11 cellular contexts compared by ENCODE assay signal in the genomic region with DNA sequence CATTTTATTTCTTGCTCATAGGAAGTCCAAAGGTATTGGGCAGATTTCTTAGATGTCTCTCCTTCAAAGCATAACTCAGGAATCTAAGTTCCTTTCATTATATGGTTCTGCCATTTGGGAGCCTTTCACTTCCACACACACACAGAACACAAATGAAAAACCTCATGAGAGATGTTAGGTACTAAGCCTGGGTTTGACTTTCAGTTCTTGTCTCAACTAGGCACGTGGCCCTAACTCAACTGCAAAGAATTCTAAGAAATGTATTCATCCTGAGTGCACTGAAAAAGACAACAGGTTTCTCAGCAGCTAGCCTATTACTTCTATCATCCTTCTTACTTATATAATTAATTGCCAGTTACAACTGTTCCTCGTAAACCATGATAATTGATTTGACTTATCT.
A peak's percentile ranks its signal among the peaks of the same experiment; 100 is the strongest.
DNase-seq lines count a peak whose midpoint lies in the region; ATAC-seq and TF ChIP-seq lines count a peak whose summit lies in the region.
"Had no signal": no experiment of that assay in that cellular context is flagged by ENCODE, and none has a peak within 500 bp of the region (broad histone marks: within the 10 kb centered on the region; RNA-seq: fewer than 3 reads in every experiment).

No MANE protein-coding gene starts in this region.

- H3K4me1 ChIP-seq in DND-41 (ENCODE audit: insufficient read depth, low read length): peaks cover 32% of the 10 kb centered on the region
- H3K4me1 ChIP-seq in uterus: no peaks in the 10 kb centered on the region
- H3K4me1 ChIP-seq: Caco-2, tibial nerve had no signal

- H3K27me3 ChIP-seq in DND-41 (ENCODE audit: insufficient read depth, low read length, poor library complexity) (no peaks in the 10 kb centered on the region), uterus (no peaks in the 10 kb centered on the region)
- H3K27me3 ChIP-seq: neutrophil, tibial nerve had no signal

- H3K36me3 ChIP-seq in DND-41 (ENCODE audit: insufficient read depth, low read length): no peaks in the 10 kb centered on the region
- no peaks in the 10 kb centered on the region for H3K36me3 ChIP-seq in uterus
- H3K36me3 ChIP-seq: neutrophil, tibial nerve had no signal

- H3K79me2 ChIP-seq in DND-41 (ENCODE audit: insufficient read depth, low read length): no peaks in the 10 kb centered on the region

- TF ChIP-seq POLR2A in uterus (IDR thresholded peaks at IDR 0.05): no peak

- intact Hi-C loops in uterus (cut with DNase I; ENCODE audit: low total_unique reads): no loop called here

- no peaks in the 10 kb centered on the region for H4K20me1 ChIP-seq in DND-41 (ENCODE audit: insufficient read depth, low read length)

- no peak overlapping the region for H3K4me2 ChIP-seq in DND-41 (ENCODE audit: insufficient read depth, low read length)

- H3K27ac ChIP-seq in DND-41 (ENCODE audit: low read length): peak overlapping the region; percentile 68; the same call in 1 of the 2 replicates
- H3K27ac ChIP-seq in uterus: no peak overlapping the region
- H3K27ac ChIP-seq: neutrophil, tibial nerve had no signal

- H3K4me3 ChIP-seq in DND-41 (ENCODE audit: low read depth in 1 of 2, low read length in 2 of 2) (no peak overlapping the region), uterus (no peak overlapping the region)
- H3K4me3 ChIP-seq: tibial nerve had no signal

- H3K9me3 ChIP-seq in DND-41 (ENCODE audit: insufficient read depth, low read length, severe bottlenecking): peaks cover 6% of the 10 kb centered on the region
- H3K9me3 ChIP-seq in uterus: no peaks in the 10 kb centered on the region
- H3K9me3 ChIP-seq: Caco-2, neutrophil, tibial nerve had no signal

- DNase-seq in DND-41: peak; percentile 55
- DNase-seq in RPMI8226: peak; percentile 12
- no peak for DNase-seq in uterus
- no peak for DNase-seq in NCI-H1694 (lab: John Stamatoyannopoulos, UW)
- no peak for DNase-seq in NCI-H2171 (lab: John Stamatoyannopoulos, UW)
- no peak for DNase-seq in NCI-H2196 (lab: John Stamatoyannopoulos, UW; ENCODE audit: unreplicated experiment)
- DNase-seq: Caco-2 had no signal

- peak overlapping the region; percentile 43 for H2AFZ ChIP-seq in DND-41 (ENCODE audit: low read depth, low read length)

- ATAC-seq in DND-41 (ENCODE audit: insufficient read depth, low read depth): peak; percentile 87
- ATAC-seq in GM18870 (IDR thresholded peaks at IDR 0.05; ENCODE audit: unreplicated experiment): peak; percentile 73
- ATAC-seq in HG02678 (IDR thresholded peaks at IDR 0.05; ENCODE audit: unreplicated experiment): peak; percentile 70

- peak overlapping the region; percentile 6; the same call in 1 of the 2 replicates for H3K9ac ChIP-seq in DND-41 (ENCODE audit: low read depth, low read length)

- TF ChIP-seq CTCF in DND-41 (IDR thresholded peaks at IDR 0.05; ENCODE audit: borderline replicate concordance, extremely low read depth, low read length, poor library complexity, severe bottlenecking) (no peak), uterus (IDR thresholded peaks at IDR 0.05) (no peak)

Comparison
In these comparisons a context has a peak if more than half of its experiments do, and no peak if none do; other contexts are left out.
1. DNase-seq: peak in DND-41 (single experiment) and RPMI8226 (single experiment); none in uterus (0 of 2), NCI-H1694 (single experiment), NCI-H2171 (single experiment) and NCI-H2196 (single experiment).
2. Peak in every context shown above with its lines, with median percentiles within 50 percentile points of each other: ATAC-seq.